Comparison of ENCODE assay signal across 1 cellular context in the genomic region with DNA sequence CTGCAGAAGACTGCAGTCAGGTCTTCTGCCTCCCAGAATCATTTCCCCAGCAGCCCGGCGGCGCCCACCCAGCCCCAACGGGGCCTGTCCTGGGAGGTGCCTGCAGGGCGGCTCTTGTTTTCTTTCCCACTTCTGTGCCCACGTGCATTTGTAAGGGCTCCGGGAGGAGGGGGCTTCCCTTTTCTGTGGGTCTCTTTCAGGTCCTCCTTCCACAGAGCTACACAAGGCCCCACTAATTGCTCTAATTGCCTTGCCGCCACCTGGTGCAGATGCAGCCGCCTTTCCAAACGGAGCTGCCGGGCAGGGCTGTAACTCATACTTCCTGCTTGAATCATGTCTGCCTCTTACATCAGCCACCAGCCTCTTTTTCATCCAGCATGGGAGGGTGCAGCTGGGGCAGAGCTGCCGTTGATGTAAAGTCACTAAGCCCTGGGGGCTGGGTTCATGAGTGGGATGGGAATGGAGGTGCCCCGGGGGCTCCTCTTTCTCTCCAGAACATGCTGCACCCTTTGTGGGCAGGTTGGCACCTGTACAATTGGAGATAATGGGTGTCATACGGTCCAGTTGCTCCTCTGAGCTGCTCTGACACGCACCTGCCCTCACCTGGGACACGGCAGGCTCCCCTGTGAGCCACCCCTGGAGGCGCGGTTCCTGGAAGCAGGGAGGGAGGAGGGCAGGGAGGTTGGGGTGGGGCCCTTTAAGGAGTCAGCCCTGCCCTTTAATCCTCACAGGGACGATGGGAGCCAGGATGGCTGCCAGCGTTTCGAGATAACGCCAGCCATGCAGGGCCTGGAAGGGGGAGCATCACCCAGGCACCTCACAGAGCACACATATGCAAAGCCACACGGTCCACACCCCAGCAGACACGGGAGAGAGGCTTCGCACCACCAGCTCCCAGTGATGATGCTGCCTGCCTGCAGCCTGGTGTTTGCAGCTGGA.
TF ChIP-seq lines count a peak whose summit lies in the region.

No MANE protein-coding gene starts in this region.

TF ChIP-seq in HepG2, 621 proteins besides CTCF, POLR2A, EP300 and RAD21 (continued from another document and continues in another):
- TF ChIP-seq, protein P1, sequence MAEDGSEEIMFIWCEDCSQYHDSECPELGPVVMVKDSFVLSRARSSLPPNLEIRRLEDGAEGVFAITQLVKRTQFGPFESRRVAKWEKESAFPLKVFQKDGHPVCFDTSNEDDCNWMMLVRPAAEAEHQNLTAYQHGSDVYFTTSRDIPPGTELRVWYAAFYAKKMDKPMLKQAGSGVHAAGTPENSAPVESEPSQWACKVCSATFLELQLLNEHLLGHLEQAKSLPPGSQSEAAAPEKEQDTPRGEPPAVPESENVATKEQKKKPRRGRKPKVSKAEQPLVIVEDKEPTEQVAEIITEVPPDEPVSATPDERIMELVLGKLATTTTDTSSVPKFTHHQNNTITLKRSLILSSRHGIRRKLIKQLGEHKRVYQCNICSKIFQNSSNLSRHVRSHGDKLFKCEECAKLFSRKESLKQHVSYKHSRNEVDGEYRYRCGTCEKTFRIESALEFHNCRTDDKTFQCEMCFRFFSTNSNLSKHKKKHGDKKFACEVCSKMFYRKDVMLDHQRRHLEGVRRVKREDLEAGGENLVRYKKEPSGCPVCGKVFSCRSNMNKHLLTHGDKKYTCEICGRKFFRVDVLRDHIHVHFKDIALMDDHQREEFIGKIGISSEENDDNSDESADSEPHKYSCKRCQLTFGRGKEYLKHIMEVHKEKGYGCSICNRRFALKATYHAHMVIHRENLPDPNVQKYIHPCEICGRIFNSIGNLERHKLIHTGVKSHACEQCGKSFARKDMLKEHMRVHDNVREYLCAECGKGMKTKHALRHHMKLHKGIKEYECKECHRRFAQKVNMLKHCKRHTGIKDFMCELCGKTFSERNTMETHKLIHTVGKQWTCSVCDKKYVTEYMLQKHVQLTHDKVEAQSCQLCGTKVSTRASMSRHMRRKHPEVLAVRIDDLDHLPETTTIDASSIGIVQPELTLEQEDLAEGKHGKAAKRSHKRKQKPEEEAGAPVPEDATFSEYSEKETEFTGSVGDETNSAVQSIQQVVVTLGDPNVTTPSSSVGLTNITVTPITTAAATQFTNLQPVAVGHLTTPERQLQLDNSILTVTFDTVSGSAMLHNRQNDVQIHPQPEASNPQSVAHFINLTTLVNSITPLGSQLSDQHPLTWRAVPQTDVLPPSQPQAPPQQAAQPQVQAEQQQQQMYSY (CRISPR knock-in tag; IDR thresholded peaks at IDR 0.05) = no peak
- TF ChIP-seq ZZZ3 (CRISPR knock-in tag; IDR thresholded peaks at IDR 0.05; ENCODE audit: borderline replicate concordance) = no peak
- no peak for TF ChIP-seq ZFYVE20 (CRISPR knock-in tag; IDR thresholded peaks at IDR 0.05; ENCODE audit: borderline replicate concordance, low read depth)
- TF ChIP-seq, protein P2, sequence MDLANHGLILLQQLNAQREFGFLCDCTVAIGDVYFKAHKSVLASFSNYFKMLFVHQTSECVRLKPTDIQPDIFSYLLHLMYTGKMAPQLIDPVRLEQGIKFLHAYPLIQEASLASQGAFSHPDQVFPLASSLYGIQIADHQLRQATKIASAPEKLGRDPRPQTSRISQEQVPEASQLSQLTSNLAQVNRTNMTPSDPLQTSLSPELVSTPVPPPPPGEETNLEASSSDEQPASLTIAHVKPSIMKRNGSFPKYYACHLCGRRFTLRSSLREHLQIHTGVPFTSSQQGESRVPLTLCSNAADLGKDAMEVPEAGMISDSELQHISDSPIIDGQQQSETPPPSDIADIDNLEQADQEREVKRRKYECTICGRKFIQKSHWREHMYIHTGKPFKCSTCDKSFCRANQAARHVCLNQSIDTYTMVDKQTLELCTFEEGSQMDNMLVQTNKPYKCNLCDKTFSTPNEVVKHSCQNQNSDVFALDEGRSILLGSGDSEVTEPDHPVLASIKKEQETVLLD (CRISPR knock-in tag; IDR thresholded peaks at IDR 0.05; ENCODE audit: low read depth) = no peak
- TF ChIP-seq, protein P3, sequence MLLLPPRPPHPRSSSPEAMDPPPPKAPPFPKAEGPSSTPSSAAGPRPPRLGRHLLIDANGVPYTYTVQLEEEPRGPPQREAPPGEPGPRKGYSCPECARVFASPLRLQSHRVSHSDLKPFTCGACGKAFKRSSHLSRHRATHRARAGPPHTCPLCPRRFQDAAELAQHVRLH (CRISPR knock-in tag; IDR thresholded peaks at IDR 0.05; ENCODE audit: borderline replicate concordance, low read depth) = no peak
- TF ChIP-seq MIER3 (CRISPR knock-in tag; IDR thresholded peaks at IDR 0.05; ENCODE audit: borderline replicate concordance) = no peak
- TF ChIP-seq, protein P4, sequence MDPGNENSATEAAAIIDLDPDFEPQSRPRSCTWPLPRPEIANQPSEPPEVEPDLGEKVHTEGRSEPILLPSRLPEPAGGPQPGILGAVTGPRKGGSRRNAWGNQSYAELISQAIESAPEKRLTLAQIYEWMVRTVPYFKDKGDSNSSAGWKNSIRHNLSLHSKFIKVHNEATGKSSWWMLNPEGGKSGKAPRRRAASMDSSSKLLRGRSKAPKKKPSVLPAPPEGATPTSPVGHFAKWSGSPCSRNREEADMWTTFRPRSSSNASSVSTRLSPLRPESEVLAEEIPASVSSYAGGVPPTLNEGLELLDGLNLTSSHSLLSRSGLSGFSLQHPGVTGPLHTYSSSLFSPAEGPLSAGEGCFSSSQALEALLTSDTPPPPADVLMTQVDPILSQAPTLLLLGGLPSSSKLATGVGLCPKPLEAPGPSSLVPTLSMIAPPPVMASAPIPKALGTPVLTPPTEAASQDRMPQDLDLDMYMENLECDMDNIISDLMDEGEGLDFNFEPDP (CRISPR knock-in tag; conservative IDR thresholded peaks at IDR 0.05) = no peak
- no peak for TF ChIP-seq ZNF781 (CRISPR knock-in tag; IDR thresholded peaks at IDR 0.05; ENCODE audit: borderline replicate concordance, not compliant biosample characterization)
- no peak for TF ChIP-seq ZNF326 (CRISPR knock-in tag; IDR thresholded peaks at IDR 0.05; ENCODE audit: borderline replicate concordance)
- TF ChIP-seq, protein P5, sequence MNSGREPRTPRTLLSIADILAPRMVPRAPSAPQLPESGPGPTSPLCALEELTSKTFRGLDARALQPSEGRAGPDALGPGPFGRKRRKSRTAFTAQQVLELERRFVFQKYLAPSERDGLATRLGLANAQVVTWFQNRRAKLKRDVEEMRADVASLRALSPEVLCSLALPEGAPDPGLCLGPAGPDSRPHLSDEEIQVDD (CRISPR knock-in tag; IDR thresholded peaks at IDR 0.05; ENCODE audit: borderline replicate concordance) = no peak
- no peak for TF ChIP-seq HNRNPH1 (optimal IDR thresholded peaks at IDR 0.05; ENCODE audit: low read depth, low read length)
- 0 out of 2 replicates have a peak, but pooled peaks have one; percentile 16 for TF ChIP-seq ZFAT (CRISPR knock-in tag; conservative IDR thresholded peaks at IDR 0.05)
- no peak for TF ChIP-seq PPARG (CRISPR knock-in tag; conservative IDR thresholded peaks at IDR 0.05)
- TF ChIP-seq, protein P6, sequence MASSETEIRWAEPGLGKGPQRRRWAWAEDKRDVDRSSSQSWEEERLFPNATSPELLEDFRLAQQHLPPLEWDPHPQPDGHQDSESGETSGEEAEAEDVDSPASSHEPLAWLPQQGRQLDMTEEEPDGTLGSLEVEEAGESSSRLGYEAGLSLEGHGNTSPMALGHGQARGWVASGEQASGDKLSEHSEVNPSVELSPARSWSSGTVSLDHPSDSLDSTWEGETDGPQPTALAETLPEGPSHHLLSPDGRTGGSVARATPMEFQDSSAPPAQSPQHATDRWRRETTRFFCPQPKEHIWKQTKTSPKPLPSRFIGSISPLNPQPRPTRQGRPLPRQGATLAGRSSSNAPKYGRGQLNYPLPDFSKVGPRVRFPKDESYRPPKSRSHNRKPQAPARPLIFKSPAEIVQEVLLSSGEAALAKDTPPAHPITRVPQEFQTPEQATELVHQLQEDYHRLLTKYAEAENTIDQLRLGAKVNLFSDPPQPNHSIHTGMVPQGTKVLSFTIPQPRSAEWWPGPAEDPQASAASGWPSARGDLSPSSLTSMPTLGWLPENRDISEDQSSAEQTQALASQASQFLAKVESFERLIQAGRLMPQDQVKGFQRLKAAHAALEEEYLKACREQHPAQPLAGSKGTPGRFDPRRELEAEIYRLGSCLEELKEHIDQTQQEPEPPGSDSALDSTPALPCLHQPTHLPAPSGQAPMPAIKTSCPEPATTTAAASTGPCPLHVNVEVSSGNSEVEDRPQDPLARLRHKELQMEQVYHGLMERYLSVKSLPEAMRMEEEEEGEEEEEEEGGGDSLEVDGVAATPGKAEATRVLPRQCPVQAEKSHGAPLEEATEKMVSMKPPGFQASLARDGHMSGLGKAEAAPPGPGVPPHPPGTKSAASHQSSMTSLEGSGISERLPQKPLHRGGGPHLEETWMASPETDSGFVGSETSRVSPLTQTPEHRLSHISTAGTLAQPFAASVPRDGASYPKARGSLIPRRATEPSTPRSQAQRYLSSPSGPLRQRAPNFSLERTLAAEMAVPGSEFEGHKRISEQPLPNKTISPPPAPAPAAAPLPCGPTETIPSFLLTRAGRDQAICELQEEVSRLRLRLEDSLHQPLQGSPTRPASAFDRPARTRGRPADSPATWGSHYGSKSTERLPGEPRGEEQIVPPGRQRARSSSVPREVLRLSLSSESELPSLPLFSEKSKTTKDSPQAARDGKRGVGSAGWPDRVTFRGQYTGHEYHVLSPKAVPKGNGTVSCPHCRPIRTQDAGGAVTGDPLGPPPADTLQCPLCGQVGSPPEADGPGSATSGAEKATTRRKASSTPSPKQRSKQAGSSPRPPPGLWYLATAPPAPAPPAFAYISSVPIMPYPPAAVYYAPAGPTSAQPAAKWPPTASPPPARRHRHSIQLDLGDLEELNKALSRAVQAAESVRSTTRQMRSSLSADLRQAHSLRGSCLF (CRISPR knock-in tag; IDR thresholded peaks at IDR 0.05; ENCODE audit: borderline replicate concordance) = no peak
- no peak for TF ChIP-seq SOX13 (IDR thresholded peaks at IDR 0.05)
- TF ChIP-seq SOX13 (CRISPR knock-in tag; conservative IDR thresholded peaks at IDR 0.05 in 1 of 2, IDR thresholded peaks at IDR 0.05 in 1 of 2) = no peak
- no peak for TF ChIP-seq ZEB1 (IDR thresholded peaks at IDR 0.05; ENCODE audit: insufficient replicate concordance, low read depth)
- no peak for TF ChIP-seq GATAD1 (CRISPR knock-in tag; IDR thresholded peaks at IDR 0.05)
- TF ChIP-seq PHF5A (CRISPR knock-in tag; IDR thresholded peaks at IDR 0.05; ENCODE audit: low read depth, unreplicated experiment) = no peak
- TF ChIP-seq NCOA2 (CRISPR knock-in tag; IDR thresholded peaks at IDR 0.05) = peak; percentile 38; the same call in 1 of the 2 replicates
- TF ChIP-seq, protein P7, sequence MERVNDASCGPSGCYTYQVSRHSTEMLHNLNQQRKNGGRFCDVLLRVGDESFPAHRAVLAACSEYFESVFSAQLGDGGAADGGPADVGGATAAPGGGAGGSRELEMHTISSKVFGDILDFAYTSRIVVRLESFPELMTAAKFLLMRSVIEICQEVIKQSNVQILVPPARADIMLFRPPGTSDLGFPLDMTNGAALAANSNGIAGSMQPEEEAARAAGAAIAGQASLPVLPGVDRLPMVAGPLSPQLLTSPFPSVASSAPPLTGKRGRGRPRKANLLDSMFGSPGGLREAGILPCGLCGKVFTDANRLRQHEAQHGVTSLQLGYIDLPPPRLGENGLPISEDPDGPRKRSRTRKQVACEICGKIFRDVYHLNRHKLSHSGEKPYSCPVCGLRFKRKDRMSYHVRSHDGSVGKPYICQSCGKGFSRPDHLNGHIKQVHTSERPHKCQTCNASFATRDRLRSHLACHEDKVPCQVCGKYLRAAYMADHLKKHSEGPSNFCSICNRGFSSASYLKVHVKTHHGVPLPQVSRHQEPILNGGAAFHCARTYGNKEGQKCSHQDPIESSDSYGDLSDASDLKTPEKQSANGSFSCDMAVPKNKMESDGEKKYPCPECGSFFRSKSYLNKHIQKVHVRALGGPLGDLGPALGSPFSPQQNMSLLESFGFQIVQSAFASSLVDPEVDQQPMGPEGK (CRISPR knock-in tag; IDR thresholded peaks at IDR 0.05) = peak; percentile 55
- TF ChIP-seq, protein P8, sequence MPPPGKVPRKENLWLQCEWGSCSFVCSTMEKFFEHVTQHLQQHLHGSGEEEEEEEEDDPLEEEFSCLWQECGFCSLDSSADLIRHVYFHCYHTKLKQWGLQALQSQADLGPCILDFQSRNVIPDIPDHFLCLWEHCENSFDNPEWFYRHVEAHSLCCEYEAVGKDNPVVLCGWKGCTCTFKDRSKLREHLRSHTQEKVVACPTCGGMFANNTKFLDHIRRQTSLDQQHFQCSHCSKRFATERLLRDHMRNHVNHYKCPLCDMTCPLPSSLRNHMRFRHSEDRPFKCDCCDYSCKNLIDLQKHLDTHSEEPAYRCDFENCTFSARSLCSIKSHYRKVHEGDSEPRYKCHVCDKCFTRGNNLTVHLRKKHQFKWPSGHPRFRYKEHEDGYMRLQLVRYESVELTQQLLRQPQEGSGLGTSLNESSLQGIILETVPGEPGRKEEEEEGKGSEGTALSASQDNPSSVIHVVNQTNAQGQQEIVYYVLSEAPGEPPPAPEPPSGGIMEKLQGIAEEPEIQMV (CRISPR knock-in tag; IDR thresholded peaks at IDR 0.05; ENCODE audit: low read depth) = peak; percentile 85
- TF ChIP-seq ZNF549 (CRISPR knock-in tag; IDR thresholded peaks at IDR 0.05) = no peak
- TF ChIP-seq MAF1 (CRISPR knock-in tag; IDR thresholded peaks at IDR 0.05; ENCODE audit: borderline replicate concordance) = no peak
- TF ChIP-seq MIER2 (CRISPR knock-in tag; IDR thresholded peaks at IDR 0.05) = no peak
- TF ChIP-seq ZNF10 (CRISPR knock-in tag; IDR thresholded peaks at IDR 0.05; ENCODE audit: borderline replicate concordance, low read depth) = no peak
- no peak for TF ChIP-seq KLF15 (CRISPR knock-in tag; IDR thresholded peaks at IDR 0.05; ENCODE audit: borderline replicate concordance)
- TF ChIP-seq, protein P9, sequence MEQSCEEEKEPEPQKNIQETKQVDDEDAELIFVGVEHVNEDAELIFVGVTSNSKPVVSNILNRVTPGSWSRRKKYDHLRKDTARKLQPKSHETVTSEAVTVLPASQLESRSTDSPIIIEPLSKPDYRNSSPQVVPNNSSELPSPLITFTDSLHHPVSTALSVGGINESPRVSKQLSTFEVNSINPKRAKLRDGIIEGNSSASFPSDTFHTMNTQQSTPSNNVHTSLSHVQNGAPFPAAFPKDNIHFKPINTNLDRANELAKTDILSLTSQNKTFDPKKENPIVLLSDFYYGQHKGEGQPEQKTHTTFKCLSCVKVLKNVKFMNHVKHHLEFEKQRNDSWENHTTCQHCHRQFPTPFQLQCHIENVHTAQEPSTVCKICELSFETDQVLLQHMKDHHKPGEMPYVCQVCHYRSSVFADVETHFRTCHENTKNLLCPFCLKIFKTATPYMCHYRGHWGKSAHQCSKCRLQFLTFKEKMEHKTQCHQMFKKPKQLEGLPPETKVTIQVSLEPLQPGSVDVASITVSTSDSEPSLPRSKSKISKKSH (CRISPR knock-in tag; IDR thresholded peaks at IDR 0.05; ENCODE audit: borderline replicate concordance) = no peak
- no peak for TF ChIP-seq CHCHD3 (CRISPR knock-in tag; IDR thresholded peaks at IDR 0.05)
- TF ChIP-seq ERF (CRISPR knock-in tag; IDR thresholded peaks at IDR 0.05) = peak; percentile 21; the same call in 1 of the 2 replicates
- TF ChIP-seq SNAI1 (CRISPR knock-in tag; IDR thresholded peaks at IDR 0.05; ENCODE audit: borderline replicate concordance) = no peak
- TF ChIP-seq, protein P10, sequence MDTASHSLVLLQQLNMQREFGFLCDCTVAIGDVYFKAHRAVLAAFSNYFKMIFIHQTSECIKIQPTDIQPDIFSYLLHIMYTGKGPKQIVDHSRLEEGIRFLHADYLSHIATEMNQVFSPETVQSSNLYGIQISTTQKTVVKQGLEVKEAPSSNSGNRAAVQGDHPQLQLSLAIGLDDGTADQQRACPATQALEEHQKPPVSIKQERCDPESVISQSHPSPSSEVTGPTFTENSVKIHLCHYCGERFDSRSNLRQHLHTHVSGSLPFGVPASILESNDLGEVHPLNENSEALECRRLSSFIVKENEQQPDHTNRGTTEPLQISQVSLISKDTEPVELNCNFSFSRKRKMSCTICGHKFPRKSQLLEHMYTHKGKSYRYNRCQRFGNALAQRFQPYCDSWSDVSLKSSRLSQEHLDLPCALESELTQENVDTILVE (CRISPR knock-in tag; IDR thresholded peaks at IDR 0.05) = peak; percentile 53
- TF ChIP-seq GATAD2A (CRISPR knock-in tag; IDR thresholded peaks at IDR 0.05) = peak; percentile 86
- TF ChIP-seq ZNF567 (CRISPR knock-in tag; IDR thresholded peaks at IDR 0.05; ENCODE audit: borderline replicate concordance) = no peak
- TF ChIP-seq HNF4A (CRISPR knock-in tag; IDR thresholded peaks at IDR 0.05) = no peak
- TF ChIP-seq ATAD3A (CRISPR knock-in tag; IDR thresholded peaks at IDR 0.05) = no peak
- no peak for TF ChIP-seq ZNF678 (CRISPR knock-in tag; IDR thresholded peaks at IDR 0.05)
